In genomic region chr3:32855350-32855953, GRCh38 we compare ENCODE assay signal across 29 cellular contexts. TPM values are rescaled to one million over a fixed set of nuclear protein-coding genes. Genes with fewer than 3 reads are reported as not detected.
DNase-seq lines count a peak whose midpoint lies in the region; ATAC-seq and TF ChIP-seq lines count a peak whose summit lies in the region.
"Had no signal": no experiment of that assay in that cellular context is flagged by ENCODE, and none has a peak within 500 bp of the region (broad histone marks: within the 10 kb centered on the region; RNA-seq: fewer than 3 reads in every experiment).

No MANE protein-coding gene starts in this region.

- H3K4me3 ChIP-seq in DND-41 (ENCODE audit: low read depth in 1 of 2, low read length in 2 of 2) (no peak overlapping the region), NB4 (ENCODE audit: low read depth, low read length) (no peak overlapping the region), iPS-18c (ENCODE audit: insufficient read depth, low read depth, low read length) (peak overlapping the region; percentile 31), osteoblast (ENCODE audit: insufficient read depth, low read length) (no peak overlapping the region)
- H3K4me3 ChIP-seq: A549; BLaER1 treated with 17β-estradiol and CSF1 and Interleukin-3, amounts not matched to agents 10 nM and 100 nM; K562; SJCRH30 had no signal

- H2AFZ ChIP-seq in DND-41 (ENCODE audit: low read depth, low read length): no peak overlapping the region
- no peak overlapping the region for H2AFZ ChIP-seq in osteoblast (ENCODE audit: low read length)

- H3K4me1 ChIP-seq in DND-41 (ENCODE audit: insufficient read depth, low read length): no peaks in the 10 kb centered on the region
- no peaks in the 10 kb centered on the region for H3K4me1 ChIP-seq in osteoblast (ENCODE audit: insufficient read depth, low read length)
- H3K4me1 ChIP-seq: SJCRH30 had no signal

- H3K36me3 ChIP-seq in DND-41 (ENCODE audit: insufficient read depth, low read length): no peaks in the 10 kb centered on the region
- H3K36me3 ChIP-seq in osteoblast (ENCODE audit: insufficient read depth, low read length): no peaks in the 10 kb centered on the region
- H3K36me3 ChIP-seq: BLaER1 treated with 17β-estradiol and CSF1 and Interleukin-3, amounts not matched to agents 10 nM and 100 nM; SJCRH30 had no signal

- H3K79me2 ChIP-seq in DND-41 (ENCODE audit: insufficient read depth, low read length): no peaks in the 10 kb centered on the region
- no peaks in the 10 kb centered on the region for H3K79me2 ChIP-seq in osteoblast (ENCODE audit: insufficient read depth, low read length)

- H3K4me2 ChIP-seq in DND-41 (ENCODE audit: insufficient read depth, low read length) (no peak overlapping the region), osteoblast (ENCODE audit: insufficient read depth, low read length) (no peak overlapping the region)
- H3K4me2 ChIP-seq: A549 had no signal

- H3K27me3 ChIP-seq in DND-41 (ENCODE audit: insufficient read depth, low read length, poor library complexity): no peaks in the 10 kb centered on the region
- H3K27me3 ChIP-seq in osteoblast (ENCODE audit: insufficient read depth, low read length): peaks cover 10% of the 10 kb centered on the region
- H3K27me3 ChIP-seq: BLaER1 treated with 17β-estradiol and CSF1 and Interleukin-3, amounts not matched to agents 10 nM and 100 nM; SJCRH30 had no signal

- no peaks in the 10 kb centered on the region for H4K20me1 ChIP-seq in DND-41 (ENCODE audit: insufficient read depth, low read length)
- no peaks in the 10 kb centered on the region for H4K20me1 ChIP-seq in osteoblast (ENCODE audit: insufficient read depth, low read length)
- H4K20me1 ChIP-seq: BLaER1 treated with 17β-estradiol and CSF1 and Interleukin-3, amounts not matched to agents 10 nM and 100 nM had no signal

- no peak overlapping the region for H3K27ac ChIP-seq in DND-41 (ENCODE audit: low read length)
- no peak overlapping the region for H3K27ac ChIP-seq in osteoblast (ENCODE audit: low read depth, low read length)
- H3K27ac ChIP-seq: A549; BLaER1 treated with 17β-estradiol and CSF1 and Interleukin-3, amounts not matched to agents 10 nM and 100 nM; SJCRH30 had no signal

- DNase-seq in DND-41 (no peak), NB4 (ENCODE audit: low read depth) (peak; percentile 20), osteoblast (ENCODE audit: insufficient read length, low spot score, missing footprints) (peak; percentile 83), GM13976 (ENCODE audit: low spot score) (no peak), NCI-H526 treated with DMSO at 0.1 percent for 48 hours (lab: John Stamatoyannopoulos, UW) (no peak)
- DNase-seq: AML-193; CD4-positive, alpha-beta T cell; DMS53; GOT3; Kasumi-1; NCI-H1105; NCI-H1436 treated with DMSO at 0.1 percent for 48 hours; NCI-H187 treated with DMSO at 0.1 percent for 48 hours; NCI-H2171 treated with DMSO at 0.1 percent for 48 hours; NCI-H345; NCI-H524; NCI-H774; SJCRH30 had no signal

- no peak for TF ChIP-seq CTCF in DND-41 (IDR thresholded peaks at IDR 0.05; ENCODE audit: borderline replicate concordance, extremely low read depth, low read length, poor library complexity, severe bottlenecking)
- no peak for TF ChIP-seq CTCF in NB4 (IDR thresholded peaks at IDR 0.05; ENCODE audit: low read depth, low read length)
- no peak for TF ChIP-seq CTCF in osteoblast (IDR thresholded peaks at IDR 0.05; ENCODE audit: extremely low read depth, low read depth, low read length)
- no peak for TF ChIP-seq CTCF in GM13976 (IDR thresholded peaks at IDR 0.05; ENCODE audit: borderline replicate concordance, control extremely low read depth, extremely low read depth, insufficient read depth, missing control alignments)

- TF ChIP-seq POLR2A in NB4 (IDR thresholded peaks at IDR 0.05; ENCODE audit: extremely low read depth, insufficient read length): no peak

- in situ Hi-C loops in GM13976 (cut with MboI; ENCODE audit: low sequenced_read_pairs, unreplicated experiment): no loop called here

- H3K9me3 ChIP-seq in DND-41 (ENCODE audit: insufficient read depth, low read length, severe bottlenecking) (no peaks in the 10 kb centered on the region), iPS-18c (ENCODE audit: control insufficient read depth, insufficient read depth, low read length) (peaks cover 2% of the 10 kb centered on the region), osteoblast (ENCODE audit: low read depth, low read length) (no peaks in the 10 kb centered on the region)
- H3K9me3 ChIP-seq: A549; BLaER1 treated with 17β-estradiol and CSF1 and Interleukin-3, amounts not matched to agents 10 nM and 100 nM; SJCRH30 had no signal

- ATAC-seq in DND-41 (ENCODE audit: insufficient read depth, low read depth) (peak; percentile 53; the same call in 2 of the 3 replicates), HG03342 (IDR thresholded peaks at IDR 0.05; ENCODE audit: unreplicated experiment) (no peak)
- ATAC-seq: HCT116, K562, Right ventricle myocardium inferior, SK-N-SH treated with all-trans-retinoic acid at 6 μM for 48 hours had no signal

- H3K9ac ChIP-seq in DND-41 (ENCODE audit: low read depth, low read length): no peak overlapping the region
- H3K9ac ChIP-seq: BLaER1 treated with 17β-estradiol and CSF1 and Interleukin-3, amounts not matched to agents 10 nM and 100 nM had no signal

RNA-seq across cellular contexts. Expression of gene TRIM71, which starts 37.7 kb away (rescaled TPM):
- total RNA-seq in osteoblast: not detected in 2 replicates
- total RNA-seq: HT1080, M059J, Right ventricle myocardium inferior, RPMI7951, SJCRH30 had no signal

Comparison
In these comparisons a context has a peak if more than half of its experiments do, and no peak if none do; other contexts are left out.
1. DNase-seq: peak in NB4 (single experiment) and osteoblast (single experiment); none in DND-41 (single experiment), GM13976 (single experiment) and NCI-H526 treated with DMSO at 0.1 percent for 48 hours (single experiment).